20 cellular contexts compared by ENCODE assay signal in the genomic region with DNA sequence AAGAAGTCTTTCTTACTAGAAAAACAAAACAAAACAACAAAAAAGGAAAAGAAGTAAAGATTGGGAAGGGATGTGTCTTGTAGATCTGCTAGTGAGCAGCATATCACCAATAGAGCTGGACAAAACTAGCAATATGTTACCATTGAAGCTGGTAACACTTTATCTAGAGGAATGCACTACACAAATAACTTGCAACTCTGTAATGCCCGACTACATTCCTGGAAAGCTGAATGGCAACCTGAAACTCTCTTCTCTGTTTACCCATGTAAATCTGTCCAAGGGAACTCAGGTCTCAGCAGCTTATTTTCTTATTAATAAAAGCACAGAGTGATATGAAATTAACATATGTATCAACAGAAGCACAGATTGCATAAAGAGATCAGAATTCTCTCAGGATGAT.
DNase-seq lines count a peak whose midpoint lies in the region; ATAC-seq, FAIRE-seq and TF ChIP-seq lines count a peak whose summit lies in the region.
"Had no signal": no experiment of that assay in that cellular context is flagged by ENCODE, and none has a peak within 500 bp of the region (broad histone marks: within the 10 kb centered on the region; RNA-seq: fewer than 3 reads in every experiment).

No MANE protein-coding gene starts in this region.

- TF ChIP-seq CTCF in IMR-90 (conservative IDR thresholded peaks at IDR 0.05; ENCODE audit: low read depth, low read length) = no peak
- no peak for TF ChIP-seq CTCF in astrocyte (IDR thresholded peaks at IDR 0.05; ENCODE audit: insufficient read depth, low read depth, low read length)
- no peak for TF ChIP-seq CTCF in left lung (IDR thresholded peaks at IDR 0.05)
- TF ChIP-seq CTCF in upper lobe of right lung (IDR thresholded peaks at IDR 0.05) = no peak

- H2AK9ac ChIP-seq in IMR-90 (replicated peaks; ENCODE audit: low read depth, low read length, poor library complexity) = no peak overlapping the region

- H3K56ac ChIP-seq in IMR-90 (ENCODE audit: extremely low read depth, insufficient read depth, low read length) = no peak overlapping the region

- ATAC-seq in IMR-90 (ENCODE audit: low read depth) (peak; percentile 77), left lung (peak; percentile 62), upper lobe of right lung (peak; percentile 80)

- TF ChIP-seq POLR2A in IMR-90 (IDR thresholded peaks at IDR 0.05; ENCODE audit: low read depth, low read length) = no peak

- H2BK20ac ChIP-seq in IMR-90 (ENCODE audit: low read depth, low read length) = no peak overlapping the region; the same call in 1 of the 2 replicates

- H3K9me3 ChIP-seq in IMR-90 (ENCODE audit: control insufficient read depth, insufficient read depth, low read length) (peaks cover 2% of the 10 kb centered on the region; the same call in 1 of the 2 replicates), astrocyte (ENCODE audit: insufficient read depth, low read depth, low read length) (peaks cover 2% of the 10 kb centered on the region), left lung (peaks cover 0 to 7% of the 10 kb centered on the region in 2 donors), upper lobe of right lung (no peaks in the 10 kb centered on the region)

- no peak for FAIRE-seq in astrocyte (lab: Jason Lieb, UNC)
- FAIRE-seq: A204.1, D721Med, GM12892 had no signal

- H3K4me1 ChIP-seq in IMR-90 (ENCODE audit: control insufficient read depth, insufficient read depth, low read length) (no peaks in the 10 kb centered on the region), astrocyte (ENCODE audit: insufficient read depth, low read length) (no peaks in the 10 kb centered on the region), left lung (no peaks in the 10 kb centered on the region), upper lobe of right lung (no peaks in the 10 kb centered on the region)

- in situ Hi-C loops in IMR-90 (cut with MboI; ENCODE audit: low sequenced_read_pairs) = no loop called here

- H4K20me1 ChIP-seq in IMR-90 (ENCODE audit: insufficient read depth, low read length) = no peaks in the 10 kb centered on the region
- H4K20me1 ChIP-seq in astrocyte (ENCODE audit: insufficient read depth, low read length) = no peaks in the 10 kb centered on the region

- H3K23ac ChIP-seq in IMR-90 (ENCODE audit: low read depth, low read length) = no peak overlapping the region

- DNase-seq in IMR-90 = no peak
- DNase-seq in astrocyte (ENCODE audit: low read depth) = peak; percentile 9
- DNase-seq in left lung = no peak
- no peak for DNase-seq in upper lobe of right lung
- no peak for DNase-seq in OCI-M2 (lab: John Stamatoyannopoulos, UW; ENCODE audit: unreplicated experiment)
- DNase-seq in CD1c-positive myeloid dendritic cell (ENCODE audit: extremely low spot score) = no peak
- DNase-seq in activated T-cell treated with anti-CD3 and anti-CD28 coated beads, Interleukin-2, amount 50 U/mL, for 1 hour = no peak
- DNase-seq: C1 segment of cervical spinal cord; CD4-positive, alpha-beta memory T cell; DMS153; DND-41; GDM1; GOT3; H9 had no signal

- no peaks in the 10 kb centered on the region for H3K79me2 ChIP-seq in astrocyte (ENCODE audit: insufficient read depth, low read length)

- CTCF ChIA-PET in IMR-90 (lab: Yijun Ruan, JAX) = no interaction called here

- no peaks in the 10 kb centered on the region for H3K27me3 Mint-ChIP-seq in astrocyte (ENCODE audit: low read depth, unreplicated experiment)
- H3K27me3 Mint-ChIP-seq: B cell; CD4-positive, alpha-beta memory T cell; IgD-negative memory B cell had no signal

- H3K9me1 ChIP-seq in IMR-90 (ENCODE audit: insufficient read depth, low read length) = no peaks in the 10 kb centered on the region

- no peaks in the 10 kb centered on the region for H3K36me3 ChIP-seq in IMR-90 (ENCODE audit: control insufficient read depth, insufficient read depth, low read length)
- no peaks in the 10 kb centered on the region for H3K36me3 ChIP-seq in astrocyte (ENCODE audit: insufficient read depth, low read length)
- no peaks in the 10 kb centered on the region for H3K36me3 ChIP-seq in left lung
- no peaks in the 10 kb centered on the region for H3K36me3 ChIP-seq in upper lobe of right lung

- H3K9ac ChIP-seq in IMR-90 (ENCODE audit: low read depth, low read length) (no peak overlapping the region), astrocyte (ENCODE audit: low read length) (no peak overlapping the region)

- H3K4ac ChIP-seq in IMR-90 (ENCODE audit: low read depth, low read length) = no peak overlapping the region

- POLR2A ChIA-PET in IMR-90 (lab: Charles Lee; ENCODE audit: unreplicated experiment) = no interaction called here

- H3K27ac Mint-ChIP-seq in astrocyte (ENCODE audit: unreplicated experiment) = no peak overlapping the region
- H3K27ac Mint-ChIP-seq: B cell; CD4-positive, alpha-beta memory T cell; H9; IgD-negative memory B cell had no signal

- H3K9me3 Mint-ChIP-seq in astrocyte (ENCODE audit: unreplicated experiment) = peaks cover 12% of the 10 kb centered on the region
- H3K9me3 Mint-ChIP-seq: H9 had no signal

- intact Hi-C loops in IMR-90 (cut with micrococcal nuclease) (no loop called here), left lung (cut with DNase I) (no loop called here), upper lobe of right lung (cut with DNase I) (no loop called here)

- no peaks in the 10 kb centered on the region for H3K36me3 Mint-ChIP-seq in astrocyte (ENCODE audit: low read depth, unreplicated experiment)
- H3K36me3 Mint-ChIP-seq: CD4-positive, alpha-beta memory T cell; IgD-negative memory B cell had no signal

- no peak overlapping the region for H3K4me3 Mint-ChIP-seq in astrocyte (ENCODE audit: unreplicated experiment)
- H3K4me3 Mint-ChIP-seq: B cell; CD4-positive, alpha-beta memory T cell; H9; IgD-negative memory B cell had no signal

- H3K4me2 ChIP-seq in IMR-90 (ENCODE audit: low read depth, low read length) (no peak overlapping the region), astrocyte (ENCODE audit: low read length) (no peak overlapping the region)

- no peak overlapping the region for H3K27ac ChIP-seq in IMR-90 (ENCODE audit: insufficient read depth, low read length)
- no peak overlapping the region for H3K27ac ChIP-seq in astrocyte (ENCODE audit: low read depth, low read length)
- H3K27ac ChIP-seq in left lung = no peak overlapping the region
- no peak overlapping the region for H3K27ac ChIP-seq in upper lobe of right lung
- H3K27ac ChIP-seq: HL-60 had no signal

- H3K14ac ChIP-seq in IMR-90 (replicated peaks; ENCODE audit: low read depth, low read length) = no peak overlapping the region

- H3K4me1 Mint-ChIP-seq in astrocyte (ENCODE audit: low read depth, unreplicated experiment) = no peaks in the 10 kb centered on the region
- H3K4me1 Mint-ChIP-seq: B cell; CD4-positive, alpha-beta memory T cell; H9; IgD-negative memory B cell had no signal

- BruUV-seq in IMR-90 (replicated peaks; lab: Mats Ljungman, UMichigan) = no TSS peak

- no peak overlapping the region for H4K91ac ChIP-seq in IMR-90 (ENCODE audit: insufficient read depth, low read depth, low read length)

- H2BK120ac ChIP-seq in IMR-90 (ENCODE audit: low read depth, low read length) = no peak overlapping the region

- H4K8ac ChIP-seq in IMR-90 (ENCODE audit: low read depth in 2 of 2, low read length in 2 of 2) = no peak overlapping the region

- WGBS in IMR-90 (ENCODE audit: extremely low coverage in 2 of 2, insufficient read length in 1 of 2), 2 experiments = no CpG with 5 or more reads among the region's 1 CpG

- no peak overlapping the region for H3K4me3 ChIP-seq in IMR-90 (ENCODE audit: insufficient read depth, low read depth, low read length)
- no peak overlapping the region for H3K4me3 ChIP-seq in astrocyte (ENCODE audit: insufficient read depth, low read depth, low read length)
- H3K4me3 ChIP-seq in left lung = no peak overlapping the region
- H3K4me3 ChIP-seq in upper lobe of right lung = no peak overlapping the region

- no peak overlapping the region for H2AFZ ChIP-seq in IMR-90 (replicated peaks; ENCODE audit: low read length, poor library complexity)
- no peak overlapping the region for H2AFZ ChIP-seq in astrocyte (ENCODE audit: low read depth, low read length)

- no peak overlapping the region for H2AK5ac ChIP-seq in IMR-90 (ENCODE audit: low read depth, low read length)

- H4K5ac ChIP-seq in IMR-90 (ENCODE audit: low read depth, low read length) = no peak overlapping the region

- no peak overlapping the region for H3K18ac ChIP-seq in IMR-90 (ENCODE audit: low read depth, low read length)

- H3K79me1 ChIP-seq in IMR-90 (ENCODE audit: low read depth in 1 of 2, low read length in 2 of 2) = no peaks in the 10 kb centered on the region

- no peak for TF ChIP-seq RAD21 in IMR-90 (IDR thresholded peaks at IDR 0.05; ENCODE audit: low read length)

- H3K27me3 ChIP-seq in IMR-90 (ENCODE audit: control insufficient read depth, insufficient read depth, low read length) (no peaks in the 10 kb centered on the region), astrocyte (ENCODE audit: insufficient read depth, low read length) (no peaks in the 10 kb centered on the region), left lung (no peaks in the 10 kb centered on the region), upper lobe of right lung (no peaks in the 10 kb centered on the region)

- dilution Hi-C loops in IMR-90 (cut with HindIII; ENCODE audit: low sequenced_read_pairs, unreplicated experiment) = no loop called here

- no peak overlapping the region for H2BK5ac ChIP-seq in IMR-90 (ENCODE audit: low read depth, low read length, poor library complexity, severe bottlenecking)

- H2BK15ac ChIP-seq in IMR-90 (ENCODE audit: low read depth, low read length) = no peak overlapping the region

TF ChIP-seq in IMR-90, 13 proteins besides CTCF, POLR2A, EP300 and RAD21 (continues in another document):
- TF ChIP-seq SMC3 (IDR thresholded peaks at IDR 0.05; ENCODE audit: low read depth, low read length) = no peak
- no peak for TF ChIP-seq MAFK (IDR thresholded peaks at IDR 0.05; ENCODE audit: low read depth, low read length)
- no peak for TF ChIP-seq RFX5 (IDR thresholded peaks at IDR 0.05; ENCODE audit: low read depth, low read length)
- no peak for TF ChIP-seq CEBPB (IDR thresholded peaks at IDR 0.05; ENCODE audit: low read depth, low read length)
- no peak for TF ChIP-seq NFE2L2 (IDR thresholded peaks at IDR 0.05; ENCODE audit: low read depth, low read length)
- no peak for TF ChIP-seq RCOR1 (IDR thresholded peaks at IDR 0.05; ENCODE audit: insufficient replicate concordance, low read length)
- TF ChIP-seq CHD1 (IDR thresholded peaks at IDR 0.05; ENCODE audit: low read depth, low read length) = no peak
- no peak for TF ChIP-seq FOS (IDR thresholded peaks at IDR 0.05; ENCODE audit: low read depth, low read length)
- TF ChIP-seq MXI1 (IDR thresholded peaks at IDR 0.05; ENCODE audit: borderline replicate concordance, low read depth, low read length) = no peak
- no peak for TF ChIP-seq MAZ (IDR thresholded peaks at IDR 0.05; ENCODE audit: borderline replicate concordance, low read depth, low read length)
- no peak for TF ChIP-seq BHLHE40 (IDR thresholded peaks at IDR 0.05; ENCODE audit: low read depth, low read length)
